ENCODE assay signal across 8 cellular contexts in the genomic region with DNA sequence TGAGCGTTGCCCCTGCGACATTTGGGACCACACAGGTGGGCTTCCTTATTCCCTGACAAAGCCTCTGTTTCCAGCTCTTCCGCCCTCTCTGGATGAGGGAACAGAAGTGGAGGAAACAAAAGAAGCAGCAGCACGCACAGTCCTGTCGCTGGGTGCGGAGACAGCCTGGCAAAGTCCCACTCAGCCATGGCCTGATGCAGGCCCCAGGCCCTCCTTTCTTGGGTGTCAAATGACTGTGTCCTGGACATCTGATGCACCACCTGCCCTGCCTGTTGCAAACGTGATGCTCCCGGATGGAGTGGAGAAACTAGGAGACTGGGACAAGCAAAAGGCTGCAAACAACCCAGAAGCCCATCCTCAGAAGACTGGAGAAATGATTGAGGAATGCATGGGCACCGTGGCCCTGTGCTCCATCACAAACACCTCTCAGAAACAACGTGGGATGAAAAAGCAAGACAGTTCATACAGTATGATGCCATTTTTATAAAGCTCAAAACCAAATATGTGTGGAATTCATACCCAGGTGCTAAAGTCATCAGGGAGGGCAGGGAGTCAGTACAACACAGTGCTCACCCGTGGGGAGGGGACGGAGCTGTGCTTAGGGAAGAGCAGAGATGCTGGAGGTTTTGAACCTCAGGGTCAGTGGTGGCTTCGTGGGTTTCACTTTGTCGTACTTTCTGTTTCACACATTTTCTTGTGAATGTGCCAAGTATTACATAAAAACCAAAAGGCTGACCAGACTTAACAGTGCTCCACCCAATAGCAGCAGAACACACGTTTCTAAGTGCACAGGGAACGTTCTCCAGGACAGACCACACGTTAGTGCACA. TPM values are rescaled to one million over a fixed set of nuclear protein-coding genes. Genes with fewer than 3 reads are reported as not detected.
A peak's percentile ranks its signal among the peaks of the same experiment; 100 is the strongest.
DNase-seq lines count a peak whose midpoint lies in the region; ATAC-seq, FAIRE-seq and TF ChIP-seq lines count a peak whose summit lies in the region.

No MANE protein-coding gene starts in this region.

- TF ChIP-seq EP300 in transverse colon (IDR thresholded peaks at IDR 0.05; ENCODE audit: low read depth) = no peak

- peak overlapping the region; percentile 45 for H3K4me3 Mint-ChIP-seq in astrocyte (ENCODE audit: unreplicated experiment)

- peak; percentile 71 for FAIRE-seq in astrocyte (lab: Jason Lieb, UNC)

- H3K36me3 ChIP-seq in astrocyte (ENCODE audit: insufficient read depth, low read length) (no peaks in the 10 kb centered on the region), left lung (peaks cover 0 to 36% of the 10 kb centered on the region in 2 donors), transverse colon (peaks cover 0 to 22% (median 8%) of the 10 kb centered on the region in 4 donors)

- TF ChIP-seq CTCF in astrocyte (IDR thresholded peaks at IDR 0.05; ENCODE audit: insufficient read depth, low read depth, low read length) (no peak), left lung (IDR thresholded peaks at IDR 0.05) (no peak), transverse colon (IDR thresholded peaks at IDR 0.05) (no peak)

- H3K4me3 ChIP-seq in astrocyte (ENCODE audit: insufficient read depth, low read depth, low read length) (no peak overlapping the region), left lung (no peak overlapping the region), transverse colon (no peak overlapping the region)

- H3K27me3 Mint-ChIP-seq in astrocyte (ENCODE audit: low read depth, unreplicated experiment) = no peaks in the 10 kb centered on the region

- H3K27ac ChIP-seq in astrocyte (ENCODE audit: low read depth, low read length) = no peak overlapping the region
- peak overlapping the region in 1 of 2 donors; percentile 0 for H3K27ac ChIP-seq in left lung
- H3K27ac ChIP-seq in transverse colon = peak overlapping the region; percentile 68 to 85 (median 78)

- H3K79me2 ChIP-seq in astrocyte (ENCODE audit: insufficient read depth, low read length) = no peaks in the 10 kb centered on the region

- peaks cover 14% of the 10 kb centered on the region for H4K20me1 ChIP-seq in astrocyte (ENCODE audit: insufficient read depth, low read length)

- H3K27me3 ChIP-seq in astrocyte (ENCODE audit: insufficient read depth, low read length) (no peaks in the 10 kb centered on the region), left lung (no peaks in the 10 kb centered on the region), transverse colon (no peaks in the 10 kb centered on the region)

- H3K36me3 Mint-ChIP-seq in astrocyte (ENCODE audit: low read depth, unreplicated experiment) = peaks cover 9% of the 10 kb centered on the region

- peak overlapping the region; percentile 41 for H3K4me2 ChIP-seq in astrocyte (ENCODE audit: low read length)

- H3K9me3 ChIP-seq in astrocyte (ENCODE audit: insufficient read depth, low read depth, low read length) (no peaks in the 10 kb centered on the region), left lung (no peaks in the 10 kb centered on the region), transverse colon (no peaks in the 10 kb centered on the region)

- peak; percentile 52 for DNase-seq in Daoy (ENCODE audit: low read depth)
- DNase-seq in astrocyte (ENCODE audit: low read depth) = peak; percentile 57
- DNase-seq in left lung = no peak
- DNase-seq in transverse colon = peak; percentile 44
- no peak for DNase-seq in SK-N-DZ (ENCODE audit: low spot score)
- no peak for DNase-seq in NCI-H774 (lab: John Stamatoyannopoulos, UW)

- H3K9me3 Mint-ChIP-seq in astrocyte (ENCODE audit: unreplicated experiment) = no peaks in the 10 kb centered on the region

- no peak for TF ChIP-seq POLR2A in transverse colon (IDR thresholded peaks at IDR 0.05)

- peaks cover 16% of the 10 kb centered on the region for H3K4me1 Mint-ChIP-seq in astrocyte (ENCODE audit: low read depth, unreplicated experiment)

- in situ Hi-C loops in transverse colon (cut with MboI; ENCODE audit: low pct_ligation_motif_present in 1 of 4, low pct_unique_long_range_greater_than_20kb in 1 of 4, low sequenced_read_pairs in 3 of 4) = loop anchor here in 2 of 4 donors (25.0 kb wide), 1 partner anchor 182 kb away; the partner anchor contains the start of gene TMED4 (in 2 of the 2)

- WGBS in transverse colon (ENCODE audit: low coverage in 1 of 2), 2 donors = 3 to 37% methylated on average over 3 to 17 of the region's 17 CpGs

- H2AFZ ChIP-seq in astrocyte (ENCODE audit: low read depth, low read length) = no peak overlapping the region

- H3K27ac Mint-ChIP-seq in astrocyte (ENCODE audit: unreplicated experiment) = peak overlapping the region; percentile 71

- ATAC-seq in GM19468 (IDR thresholded peaks at IDR 0.05; ENCODE audit: extremely low read depth, unreplicated experiment) (peak; percentile 84), HG03565 (IDR thresholded peaks at IDR 0.05; ENCODE audit: unreplicated experiment) (peak; percentile 51), left lung (peak; percentile 62)

- intact Hi-C loops in left lung (cut with DNase I) = no loop called here
- intact Hi-C loops in transverse colon (cut with DNase I; ENCODE audit: low total_unique reads) = no loop called here

- H3K4me1 ChIP-seq in astrocyte (ENCODE audit: insufficient read depth, low read length) (peaks cover 22% of the 10 kb centered on the region), left lung (peaks cover 20 to 36% of the 10 kb centered on the region in 2 donors), transverse colon (peaks cover 26 to 36% (median 34%) of the 10 kb centered on the region in 4 donors)

- no peak overlapping the region for H3K9ac ChIP-seq in astrocyte (ENCODE audit: low read length)

RNA-seq across cellular contexts. Expression of gene ZMIZ2, which starts 20.9 kb away (rescaled TPM):
- 6.5 and 16.2 TPM in 2 replicates for total RNA-seq in Daoy (2014; rRNA removed; shearing (Covaris generic))
- 62.5 and 76.8 TPM in 2 replicates for total RNA-seq in astrocyte
- 10 to 100 TPM; 94.5 to 96.1 TPM for total RNA-seq in left lung
- 10 to 100 TPM; 40.6 to 92.7 (median 69.3) TPM for total RNA-seq in transverse colon
- 6.3 and 10.1 TPM in 2 replicates for polyA plus RNA-seq in SK-N-DZ (2014; cell fraction: cytosol; rRNA removed)
- 50.3 and 58.3 TPM in 2 replicates for polyA plus RNA-seq in SK-N-DZ (2014; cell fraction: nucleus; rRNA removed)

RNA-seq across cellular contexts. Expression of gene PPIA, which starts 26.9 kb away (rescaled TPM):
- 8,888 and 8,943 TPM in 2 replicates for total RNA-seq in Daoy (2014; rRNA removed; shearing (Covaris generic))
- total RNA-seq in astrocyte (1,461 and 1,628 TPM in 2 replicates), left lung (1,000 to 10,000 TPM; 1,404 to 1,630 TPM), transverse colon (1,000 to 10,000 TPM in 1 of 4 donors, 100 to 1,000 TPM in 3; 631 to 1,290 (median 820) TPM)
- 6,023 and 7,004 TPM in 2 replicates for polyA plus RNA-seq in SK-N-DZ (2014; cell fraction: cytosol; rRNA removed)
- 2,878 and 3,315 TPM in 2 replicates for polyA plus RNA-seq in SK-N-DZ (2014; cell fraction: nucleus; rRNA removed)

Comparison
In these comparisons a context has a peak if more than half of its experiments do, and no peak if none do; other contexts are left out.
1. DNase-seq: peak in Daoy (single experiment), astrocyte (single experiment) and transverse colon (single experiment); none in left lung (0 of 2), SK-N-DZ (single experiment) and NCI-H774 (single experiment).
2. Peak in every context shown above with its lines, with median percentiles within 50 percentile points of each other: ATAC-seq.